In genomic region chr1:206684478-206685255, GRCh38 we compare ENCODE assay signal across 8 cellular contexts. TPM values are rescaled to one million over a fixed set of nuclear protein-coding genes. Genes with fewer than 3 reads are reported as not detected.
DNase-seq lines count a peak whose midpoint lies in the region; ATAC-seq, FAIRE-seq and TF ChIP-seq lines count a peak whose summit lies in the region.

Gene MAPKAPK2, plus strand, starts transcription at chr1:206684905. Its CDS starts 325 bp downstream, at chr1:206685230.

- no peaks in the 10 kb centered on the region for H3K9me3 Mint-ChIP-seq in WTC11

- no peak for FAIRE-seq in H54 (lab: Jason Lieb, UNC)

- H3K4me2 ChIP-seq in DOHH2 (ENCODE audit: low read length): peak within 1 kb of the TSS; percentile 84

- H3K4me1 ChIP-seq in DOHH2 (ENCODE audit: control insufficient read depth, low read length): peaks cover 62% of the 10 kb centered on the region

- H3K27ac ChIP-seq in DOHH2 (ENCODE audit: low read depth, low read length): peak within 1 kb of the TSS; percentile 57

- H3K9me2 ChIP-seq in DOHH2 (replicated peaks; ENCODE audit: control insufficient read depth, low read length): no peaks in the 10 kb centered on the region

- no peaks in the 10 kb centered on the region for H3K9me3 ChIP-seq in DOHH2 (ENCODE audit: control insufficient read depth, insufficient read depth, low read length)

- H3K36me3 ChIP-seq in DOHH2 (ENCODE audit: control insufficient read depth, low read length): no peaks in the 10 kb centered on the region

- CTCF ChIA-PET in WTC11 (lab: Charles Lee): interaction anchor here (0.6 to 2.0 kb wide), 11 partner anchors 21 to 125 kb away, joined by 3 to 12 read pairs (median 4); partner anchors contain the start of genes DYRK3 and EIF2D

- H4K20me1 ChIP-seq in DOHH2 (ENCODE audit: control insufficient read depth, insufficient read depth, low read depth, low read length): no peaks in the 10 kb centered on the region

- H3K4me3 ChIP-seq in DOHH2 (ENCODE audit: low read length) (peak within 1 kb of the TSS; percentile 81), cardiac fibroblast (replicated peaks in 1 of 2; ENCODE audit: low read depth in 2 of 2, low read length in 2 of 2) (peak within 1 kb of the TSS; percentile 87 to 89)

- peaks cover 38% of the 10 kb centered on the region for H3K79me2 ChIP-seq in DOHH2 (ENCODE audit: control insufficient read depth, low read length)

- H3K27me3 Mint-ChIP-seq in WTC11 (ENCODE audit: low read depth): peaks cover 59% of the 10 kb centered on the region

- peak; percentile 54 for TF ChIP-seq POLR2A in H54 (IDR thresholded peaks at IDR 0.05; ENCODE audit: low read depth, low read length)

- H3K36me3 Mint-ChIP-seq in WTC11: no peaks in the 10 kb centered on the region

- peak within 1 kb of the TSS; percentile 86 for H3K4me3 Mint-ChIP-seq in WTC11

- peaks cover 43% of the 10 kb centered on the region for H3K4me1 Mint-ChIP-seq in WTC11

- POLR2A ChIA-PET in WTC11 (lab: Charles Lee): no interaction called here

- H3K27ac Mint-ChIP-seq in WTC11: peak within 1 kb of the TSS; percentile 60; the same call in 1 of the 2 replicates

- DNase-seq in H54 (ENCODE audit: insufficient read length, low spot score): peak; percentile 90
- DNase-seq in NCI-H146 treated with DMSO at 0.1 percent for 48 hours (lab: John Stamatoyannopoulos, UW; ENCODE audit: unreplicated experiment): peak; percentile 25
- DNase-seq in WTC11 (ENCODE audit: low spot score): peak; percentile 68
- DNase-seq in cardiac fibroblast (ENCODE audit: low read depth in 2 of 2): peak; percentile 68 to 79
- DNase-seq in islet precursor cell: peak; percentile 89
- DNase-seq in stimulated activated CD4-positive, alpha-beta T cell treated with anti-CD3 and anti-CD28 coated beads, Interleukin-12 subunit alpha, Interleukin-12 subunit beta, amount 100 ng/mL, for 24 hours (ENCODE audit: low read depth in 2 of 2): peak; percentile 54 to 57

- no peaks in the 10 kb centered on the region for H3K27me3 ChIP-seq in DOHH2 (ENCODE audit: control insufficient read depth, low read length)

- peak; percentile 45 for ATAC-seq in WTC11
- ATAC-seq in GM18861 (IDR thresholded peaks at IDR 0.05; ENCODE audit: unreplicated experiment): no peak

- peaks cover 29% of the 10 kb centered on the region for H3F3A ChIP-seq in DOHH2 (ENCODE audit: control insufficient read depth, insufficient read depth)

- no peak for TF ChIP-seq CTCF in DOHH2 (IDR thresholded peaks at IDR 0.05; ENCODE audit: low read depth, low read length, poor library complexity, severe bottlenecking)
- TF ChIP-seq CTCF in WTC11 (IDR thresholded peaks at IDR 0.05): no peak
- no peak for TF ChIP-seq CTCF in cardiac fibroblast (IDR thresholded peaks at IDR 0.05; ENCODE audit: low read depth, low read length)

TF ChIP-seq in WTC11, 78 proteins besides CTCF, POLR2A, EP300 and RAD21:
- TF ChIP-seq SP1 (CRISPR knock-in tag; conservative IDR thresholded peaks at IDR 0.05): 0 out of 2 replicates have a peak, but pooled peaks have one; percentile 20
- no peak for TF ChIP-seq MYBL2 (CRISPR knock-in tag; IDR thresholded peaks at IDR 0.05)

RNA-seq across cellular contexts. Expression of gene MAPKAPK2, which starts in this region (rescaled TPM):
- 46.4 to 54.9 TPM (median 48.9 TPM) in 3 replicates for total RNA-seq in WTC11 (2021)

Comparison
In these comparisons a context has a peak if more than half of its experiments do, and no peak if none do; other contexts are left out.
1. DNase-seq: peak in every context shown above with its lines; median percentile 90 in H54; 89 in islet precursor cell; 74 in cardiac fibroblast; 68 in WTC11; 56 in stimulated activated CD4-positive, alpha-beta T cell treated with anti-CD3 and anti-CD28 coated beads, Interleukin-12 subunit alpha, Interleukin-12 subunit beta, amount 100 ng/mL, for 24 hours; 25 in NCI-H146 treated with DMSO at 0.1 percent for 48 hours.